In genomic region chr10:125375210-125375609, GRCh38 we compare ENCODE assay signal across 17 cellular contexts.
DNase-seq lines count a peak whose midpoint lies in the region; ATAC-seq, FAIRE-seq and TF ChIP-seq lines count a peak whose summit lies in the region.
"Had no signal": no experiment of that assay in that cellular context is flagged by ENCODE, and none has a peak within 500 bp of the region (broad histone marks: within the 10 kb centered on the region; RNA-seq: fewer than 3 reads in every experiment).

No MANE protein-coding gene starts in this region.

- H3K27ac ChIP-seq in GM12878 (ENCODE audit: control insufficient read depth, insufficient read depth) (no peak overlapping the region), right lobe of liver (no peak overlapping the region)
- H3K27ac ChIP-seq: esophagus squamous epithelium had no signal

- H3K4me2 ChIP-seq in GM12878 (ENCODE audit: control insufficient read depth, insufficient read depth): no peak overlapping the region

- H3K9ac ChIP-seq in GM12878 (ENCODE audit: control insufficient read depth, insufficient read depth, low read length): no peak overlapping the region

- TF ChIP-seq CTCF in Calu3 (IDR thresholded peaks at IDR 0.05; ENCODE audit: unreplicated experiment): no peak
- no peak for TF ChIP-seq CTCF in GM12878 (IDR thresholded peaks at IDR 0.05 in 2 of 3, conservative IDR thresholded peaks at IDR 0.05 in 1 of 3; ENCODE audit: control insufficient read depth in 2 of 3, extremely low read depth in 1 of 3, insufficient read depth in 1 of 3, low read depth in 3 of 3, low read length in 3 of 3)
- TF ChIP-seq CTCF in right lobe of liver (IDR thresholded peaks at IDR 0.05): no peak

- in situ Hi-C loops in GM12878 (cut with MboI): no loop called here

- TF ChIP-seq POLR2A in GM12878 (IDR thresholded peaks at IDR 0.05; ENCODE audit: low read depth, low read length): no peak
- TF ChIP-seq POLR2A in right lobe of liver (IDR thresholded peaks at IDR 0.05): no peak

- no peak for FAIRE-seq in GM12878 (lab: Jason Lieb, UNC)
- FAIRE-seq: GM12891 had no signal

- no peak overlapping the region for H2AFZ ChIP-seq in GM12878 (ENCODE audit: control insufficient read depth, low read depth, low read length)

- no peaks in the 10 kb centered on the region for H3K79me2 ChIP-seq in GM12878 (ENCODE audit: control insufficient read depth, insufficient read depth, low read length)

- no peaks in the 10 kb centered on the region for H3K36me3 Mint-ChIP-seq in Calu3 (ENCODE audit: insufficient read depth, unreplicated experiment)
- H3K36me3 Mint-ChIP-seq: brain, immature natural killer cell had no signal

- TF ChIP-seq EP300 in Ishikawa (IDR thresholded peaks at IDR 0.05; ENCODE audit: borderline replicate concordance) (no peak), GM12878 (IDR thresholded peaks at IDR 0.05; ENCODE audit: borderline replicate concordance in 1 of 2, control insufficient read depth in 1 of 2, low read depth in 2 of 2, low read length in 2 of 2) (no peak)

- H3K4me1 Mint-ChIP-seq in Calu3 (ENCODE audit: low read depth, unreplicated experiment): peaks cover 7% of the 10 kb centered on the region
- H3K4me1 Mint-ChIP-seq: immature natural killer cell had no signal

- ATAC-seq in GM12878 (no peak), HG03457 (IDR thresholded peaks at IDR 0.05; ENCODE audit: unreplicated experiment) (no peak), right lobe of liver (no peak)
- ATAC-seq: activated T-cell treated with anti-CD3 and anti-CD28 coated beads, Interleukin-2, amount 50 U/mL, for 72 hours; SK-N-SH treated with all-trans-retinoic acid at 6 μM for 48 hours had no signal

- WGBS in GM12878 (ENCODE audit: insufficient coverage, insufficient replicate concordance, low lambda C conversion rate, missing lambda C conversion rate): 16% methylated on average over 3 of the region's 3 CpGs
- WGBS in right lobe of liver (ENCODE audit: insufficient coverage, low coverage, low lambda C conversion rate, missing lambda C conversion rate): 37% methylated on average over 3 of the region's 3 CpGs

- H3K4me3 ChIP-seq in GM12878: no peak overlapping the region
- no peak overlapping the region for H3K4me3 ChIP-seq in right lobe of liver
- H3K4me3 ChIP-seq: esophagus squamous epithelium had no signal

- H3K27me3 ChIP-seq in GM12878 (replicated peaks in 1 of 2; ENCODE audit: control insufficient read depth in 2 of 2, insufficient read depth in 2 of 2, low read length in 1 of 2) (no peaks in the 10 kb centered on the region), right lobe of liver (peaks cover 0 to 6% of the 10 kb centered on the region in 2 donors)

- H4K20me1 ChIP-seq in GM12878 (ENCODE audit: control insufficient read depth, insufficient read depth): no peaks in the 10 kb centered on the region

- intact Hi-C loops in Calu3 (cut with micrococcal nuclease; ENCODE audit: unreplicated experiment) (loop anchor here (10.0 kb wide), 1 partner anchor 330 kb away; no protein-coding TSS in a partner anchor), GM12878 (cut with micrococcal nuclease; ENCODE audit: unreplicated experiment) (no loop called here), right lobe of liver (cut with DNase I) (no loop called here)

- RAD21 ChIA-PET in GM12878 (lab: Charles Lee; ENCODE audit: unreplicated experiment): no interaction called here

- H3K36me3 ChIP-seq in GM12878 (ENCODE audit: control insufficient read depth in 2 of 2, insufficient read depth in 2 of 2, low read length in 1 of 2) (no peaks in the 10 kb centered on the region), right lobe of liver (no peaks in the 10 kb centered on the region)
- H3K36me3 ChIP-seq: esophagus squamous epithelium had no signal

- POLR2A ChIA-PET in GM12878 (lab: Charles Lee): no interaction called here

- DNase-seq in Calu3: peak; percentile 35
- DNase-seq in GM12878 (ENCODE audit: low read depth, low spot score): no peak
- DNase-seq in kidney tubule cell (ENCODE audit: low spot score): peak; percentile 61
- no peak for DNase-seq in NCI-H187 treated with DMSO at 0.1 percent for 48 hours (lab: John Stamatoyannopoulos, UW)
- DNase-seq in SHP77 treated with DMSO at 0.1 percent for 48 hours (lab: John Stamatoyannopoulos, UW): no peak
- no peak for DNase-seq in right lobe of liver
- DNase-seq: activated CD4-positive, alpha-beta T cell treated with anti-CD3 and anti-CD28 coated beads for 1 hour; activated T-cell treated with anti-CD3 and anti-CD28 coated beads, Interleukin-2, amount 50 U/mL, for 72 hours; esophagus squamous epithelium; immature natural killer cell; NCI-H510A had no signal

- H3K4me3 Mint-ChIP-seq in Calu3 (ENCODE audit: low read depth, unreplicated experiment): no peak overlapping the region
- H3K4me3 Mint-ChIP-seq: activated T-cell treated with anti-CD3 and anti-CD28 coated beads, Interleukin-2, amount 50 U/mL, for 72 hours; brain; immature natural killer cell; neural crest cell had no signal

- H3K9me3 Mint-ChIP-seq in Calu3 (ENCODE audit: low read depth, unreplicated experiment): no peaks in the 10 kb centered on the region

- SMC1A ChIA-PET in GM12878 (lab: Charles Lee; ENCODE audit: uncharacterized antibody, unreplicated experiment): no interaction called here

- TF ChIP-seq RAD21 in Ishikawa (IDR thresholded peaks at IDR 0.05; ENCODE audit: low read depth) (peak; percentile 56), GM12878 (IDR thresholded peaks at IDR 0.05; ENCODE audit: insufficient read depth, low read depth, low read length) (0 out of 2 replicates have a peak, but pooled peaks have one; percentile 5)

- H3K4me1 ChIP-seq in GM12878 (ENCODE audit: control insufficient read depth, insufficient read depth, low read length) (no peaks in the 10 kb centered on the region), right lobe of liver (no peaks in the 10 kb centered on the region)
- H3K4me1 ChIP-seq: esophagus squamous epithelium had no signal

- no TSS peak for BruUV-seq in Calu3 (replicated peaks; lab: Mats Ljungman, UMichigan)
- BruUV-seq in GM12878 (replicated peaks; lab: Mats Ljungman, UMichigan): no TSS peak

- H3K27me3 Mint-ChIP-seq in Calu3 (ENCODE audit: unreplicated experiment): no peaks in the 10 kb centered on the region

- CTCF ChIA-PET in Calu3 (lab: Charles Lee): no interaction called here
- CTCF ChIA-PET in GM12878 (lab: Yijun Ruan, JAX): no interaction called here

- H3K27ac Mint-ChIP-seq in Calu3 (ENCODE audit: unreplicated experiment): no peak overlapping the region
- H3K27ac Mint-ChIP-seq: activated T-cell treated with anti-CD3 and anti-CD28 coated beads, Interleukin-2, amount 50 U/mL, for 72 hours; brain; immature natural killer cell had no signal

- no peaks in the 10 kb centered on the region; the same call in 2 of the 3 replicates for H3K9me3 ChIP-seq in GM12878 (replicated peaks; ENCODE audit: control insufficient read depth, insufficient read depth, low read length)
- no peaks in the 10 kb centered on the region for H3K9me3 ChIP-seq in right lobe of liver

TF ChIP-seq in Ishikawa, 13 proteins besides CTCF, POLR2A, EP300 and RAD21 (continues in another document):
- TF ChIP-seq FOXM1 (IDR thresholded peaks at IDR 0.05; ENCODE audit: borderline replicate concordance, low read depth) (no peak), CREB1 (IDR thresholded peaks at IDR 0.05; ENCODE audit: low read depth) (no peak), ZBTB7A (IDR thresholded peaks at IDR 0.05; ENCODE audit: low read depth) (no peak), TEAD4 (IDR thresholded peaks at IDR 0.05) (no peak), TCF12 (IDR thresholded peaks at IDR 0.05; ENCODE audit: low read depth) (no peak), TAF1 (IDR thresholded peaks at IDR 0.05; ENCODE audit: low read depth) (no peak), CEBPB (IDR thresholded peaks at IDR 0.05) (no peak), NFIC (IDR thresholded peaks at IDR 0.05) (no peak), MAX (IDR thresholded peaks at IDR 0.05) (no peak), YY1 (IDR thresholded peaks at IDR 0.05; ENCODE audit: low read depth) (no peak)
- TF ChIP-seq, protein P1, sequence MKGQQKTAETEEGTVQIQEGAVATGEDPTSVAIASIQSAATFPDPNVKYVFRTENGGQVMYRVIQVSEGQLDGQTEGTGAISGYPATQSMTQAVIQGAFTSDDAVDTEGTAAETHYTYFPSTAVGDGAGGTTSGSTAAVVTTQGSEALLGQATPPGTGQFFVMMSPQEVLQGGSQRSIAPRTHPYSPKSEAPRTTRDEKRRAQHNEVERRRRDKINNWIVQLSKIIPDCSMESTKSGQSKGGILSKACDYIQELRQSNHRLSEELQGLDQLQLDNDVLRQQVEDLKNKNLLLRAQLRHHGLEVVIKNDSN (IDR thresholded peaks at IDR 0.05): no peak

TF ChIP-seq in GM12878, 131 proteins besides CTCF, POLR2A, EP300 and RAD21 (continues in another document):
- TF ChIP-seq SRF (IDR thresholded peaks at IDR 0.05; ENCODE audit: low read depth in 2 of 2, low read length in 2 of 2): no peak

Comparison
In these comparisons a context has a peak if more than half of its experiments do, and no peak if none do; other contexts are left out.
1. DNase-seq: peak in Calu3 (single experiment) and kidney tubule cell (single experiment); none in GM12878 (single experiment), NCI-H187 treated with DMSO at 0.1 percent for 48 hours (single experiment), SHP77 treated with DMSO at 0.1 percent for 48 hours (single experiment) and right lobe of liver (0 of 3).